ENCODE assay signal across 9 cellular contexts in genomic region chr1:78070758-78071157, GRCh38. TPM values are rescaled to one million over a fixed set of nuclear protein-coding genes. Genes with fewer than 3 reads are reported as not detected.
DNase-seq lines count a peak whose midpoint lies in the region; ATAC-seq and TF ChIP-seq lines count a peak whose summit lies in the region.
"Had no signal": no experiment of that assay in that cellular context is flagged by ENCODE, and none has a peak within 500 bp of the region (broad histone marks: within the 10 kb centered on the region; RNA-seq: fewer than 3 reads in every experiment).

No MANE protein-coding gene starts in this region.

- no peak for TF ChIP-seq POLR2A in transverse colon (IDR thresholded peaks at IDR 0.05)

- H3K9me3 ChIP-seq in CD8-positive, alpha-beta memory T cell (ENCODE audit: low read length): no peaks in the 10 kb centered on the region
- no peaks in the 10 kb centered on the region for H3K9me3 ChIP-seq in transverse colon

- H3K4me1 Mint-ChIP-seq in CD8-positive, alpha-beta memory T cell: no peaks in the 10 kb centered on the region

- no peak for TF ChIP-seq EP300 in transverse colon (IDR thresholded peaks at IDR 0.05; ENCODE audit: low read depth)

- peaks cover 0 to 37% of the 10 kb centered on the region in 2 donors for H3K27me3 Mint-ChIP-seq in CD8-positive, alpha-beta memory T cell

- no peak overlapping the region for H3K27ac Mint-ChIP-seq in CD8-positive, alpha-beta memory T cell
- H3K27ac Mint-ChIP-seq: dendritic cell treated with granulocyte-macrophage colony-stimulating factor and Interleukin-4, amounts not matched to agents 40 ng/mL and 50 ng/mL, for 4 days had no signal

- POLR2A ChIA-PET in CD8-positive, alpha-beta memory T cell (lab: Charles Lee): no interaction called here

- in situ Hi-C loops in transverse colon (cut with MboI; ENCODE audit: low pct_ligation_motif_present in 1 of 4, low pct_unique_long_range_greater_than_20kb in 1 of 4, low sequenced_read_pairs in 3 of 4): no loop called here

- no peak overlapping the region for H3K27ac ChIP-seq in CD8-positive, alpha-beta memory T cell (ENCODE audit: low read depth, low read length)
- H3K27ac ChIP-seq in transverse colon: no peak overlapping the region

- H3K4me3 ChIP-seq in cardiac fibroblast (replicated peaks in 1 of 2; ENCODE audit: low read depth in 2 of 2, low read length in 2 of 2) (no peak overlapping the region), transverse colon (no peak overlapping the region)
- H3K4me3 ChIP-seq in CD8-positive, alpha-beta memory T cell (ENCODE audit: low read length): no peak overlapping the region

- no peaks in the 10 kb centered on the region for H3K27me3 ChIP-seq in CD8-positive, alpha-beta memory T cell (ENCODE audit: insufficient read depth, low read length, poor library complexity, severe bottlenecking)
- H3K27me3 ChIP-seq in transverse colon: no peaks in the 10 kb centered on the region

- H3K36me3 ChIP-seq in CD8-positive, alpha-beta memory T cell (ENCODE audit: insufficient read depth, low read length): no peaks in the 10 kb centered on the region
- no peaks in the 10 kb centered on the region for H3K36me3 ChIP-seq in transverse colon

- TF ChIP-seq CTCF in cardiac fibroblast (IDR thresholded peaks at IDR 0.05; ENCODE audit: low read depth, low read length): no peak
- no peak for TF ChIP-seq CTCF in omental fat pad (IDR thresholded peaks at IDR 0.05)
- no peak for TF ChIP-seq CTCF in transverse colon (IDR thresholded peaks at IDR 0.05)

- no peaks in the 10 kb centered on the region for H3K4me1 ChIP-seq in CD8-positive, alpha-beta memory T cell (ENCODE audit: insufficient read depth, low read length)
- peaks cover 0 to 14% (median 9%) of the 10 kb centered on the region in 4 donors for H3K4me1 ChIP-seq in transverse colon

- no peaks in the 10 kb centered on the region for H3K9me3 Mint-ChIP-seq in CD8-positive, alpha-beta memory T cell
- H3K9me3 Mint-ChIP-seq: dendritic cell treated with granulocyte-macrophage colony-stimulating factor and Interleukin-4, amounts not matched to agents 40 ng/mL and 50 ng/mL, for 4 days had no signal

- CTCF ChIA-PET in CD8-positive, alpha-beta memory T cell (lab: Charles Lee): no interaction called here

- H3K36me3 Mint-ChIP-seq in CD8-positive, alpha-beta memory T cell: peaks cover 0 to 5% (median 0%) of the 10 kb centered on the region in 3 donors

- DNase-seq in cardiac fibroblast (ENCODE audit: low read depth in 2 of 2) (peak; percentile 50 to 90), omental fat pad (ENCODE audit: low spot score) (no peak), amniotic stem cell (lab: John Stamatoyannopoulos, UW) (no peak), SW 1271 (lab: John Stamatoyannopoulos, UW) (no peak), transverse colon (no peak)
- DNase-seq in CD8-positive, alpha-beta memory T cell: no peak

- H3K4me3 Mint-ChIP-seq in CD8-positive, alpha-beta memory T cell: no peak overlapping the region
- H3K4me3 Mint-ChIP-seq: dendritic cell treated with granulocyte-macrophage colony-stimulating factor and Interleukin-4, amounts not matched to agents 40 ng/mL and 50 ng/mL, for 4 days had no signal

- ATAC-seq in GM18511 (IDR thresholded peaks at IDR 0.05; ENCODE audit: unreplicated experiment): peak; percentile 89
- peak; percentile 63 for ATAC-seq in HG03175 (IDR thresholded peaks at IDR 0.05; ENCODE audit: unreplicated experiment)
- peak; percentile 95 for ATAC-seq in omental fat pad (ENCODE audit: low FRiP score)

- WGBS in transverse colon (ENCODE audit: low coverage in 1 of 2), 2 donors: 15 to 16% methylated on average over 2 of the region's 2 CpGs

- intact Hi-C loops in transverse colon (cut with DNase I; ENCODE audit: low total_unique reads): no loop called here

RNA-seq across cellular contexts. Expression of gene GIPC2, which starts 25.0 kb away (rescaled TPM):
- 10 to 100 TPM in 1 of 4 donors, 1 to 10 TPM in 3; 1.4 to 15.9 (median 3.1) TPM for total RNA-seq in omental fat pad
- under 1 TPM; 0.24 to 0.35 TPM for total RNA-seq in CD8-positive, alpha-beta memory T cell
- 0.40 TPM for polyA plus RNA-seq in CD8-positive, alpha-beta memory T cell
- 10 to 100 TPM; 14.2 to 40.1 (median 24.1) TPM for total RNA-seq in transverse colon

Comparison
In these comparisons a context has a peak if more than half of its experiments do, and no peak if none do; other contexts are left out.
1. DNase-seq: peak in cardiac fibroblast (2 of 2); none in omental fat pad (single experiment), amniotic stem cell (single experiment), SW 1271 (0 of 2), CD8-positive, alpha-beta memory T cell (0 of 5) and transverse colon (single experiment).
2. Peak in every context shown above with its lines, with median percentiles within 50 percentile points of each other: ATAC-seq.